9 cellular contexts compared by ENCODE assay signal in genomic region chr1:22416555-22417454, GRCh38. TPM values are rescaled to one million over a fixed set of nuclear protein-coding genes. Genes with fewer than 3 reads are reported as not detected.
DNase-seq lines count a peak whose midpoint lies in the region; ATAC-seq and TF ChIP-seq lines count a peak whose summit lies in the region.
"Had no signal": no experiment of that assay in that cellular context is flagged by ENCODE, and none has a peak within 500 bp of the region (broad histone marks: within the 10 kb centered on the region; RNA-seq: fewer than 3 reads in every experiment).

No MANE protein-coding gene starts in this region.

- H3K4me1 ChIP-seq in DND-41 (ENCODE audit: insufficient read depth, low read length) (peaks cover 3% of the 10 kb centered on the region; the same call in 1 of the 2 replicates), foreskin keratinocyte (no peaks in the 10 kb centered on the region), thoracic aorta (ENCODE audit: control insufficient read depth in 1 of 2, low read depth in 2 of 2) (no peaks in the 10 kb centered on the region)

- DNase-seq in DND-41 (peak; percentile 75), MG63 (peak; percentile 56), RWPE1 (ENCODE audit: low spot score) (peak; percentile 84), foreskin keratinocyte (peak in 1 of 2 donors; percentile 47), osteocyte (ENCODE audit: extremely low spot score, unreplicated experiment) (peak; percentile 92), thoracic aorta (ENCODE audit: low spot score) (no peak)
- DNase-seq in activated T-helper 1 cell treated with anti-CD3 and anti-CD28 coated beads, Interleukin-2, amount 50 U/mL, for 16 hours (ENCODE audit: low read depth in 1 of 2, low spot score in 1 of 2), result peak; percentile 31 to 47

- peaks cover 10% of the 10 kb centered on the region for H3K27me3 Mint-ChIP-seq in osteocyte (ENCODE audit: unreplicated experiment)

- H3K9ac ChIP-seq in DND-41 (ENCODE audit: low read depth, low read length), result no peak overlapping the region

- peak overlapping the region; percentile 42 for H3K4me3 Mint-ChIP-seq in osteocyte (ENCODE audit: unreplicated experiment)
- H3K4me3 Mint-ChIP-seq: dendritic cell treated with granulocyte-macrophage colony-stimulating factor and Interleukin-4, amounts not matched to agents 40 ng/mL and 50 ng/mL, for 4 days had no signal

- TF ChIP-seq CTCF in DND-41 (IDR thresholded peaks at IDR 0.05; ENCODE audit: borderline replicate concordance, extremely low read depth, low read length, poor library complexity, severe bottlenecking), result peak; percentile 98
- peak; percentile 91 for TF ChIP-seq CTCF in RWPE1 (conservative IDR thresholded peaks at IDR 0.05; ENCODE audit: low read depth)
- TF ChIP-seq CTCF in foreskin keratinocyte (conservative IDR thresholded peaks at IDR 0.05), result peak; percentile 96
- TF ChIP-seq CTCF in osteocyte (IDR thresholded peaks at IDR 0.05), result peak; percentile 97
- TF ChIP-seq CTCF in thoracic aorta (IDR thresholded peaks at IDR 0.05), result peak; percentile 49

- peaks cover 24% of the 10 kb centered on the region for H3K27me3 ChIP-seq in DND-41 (ENCODE audit: insufficient read depth, low read length, poor library complexity)
- H3K27me3 ChIP-seq in MG63, result no peaks in the 10 kb centered on the region; the same call in 1 of the 2 replicates
- peaks cover 4% of the 10 kb centered on the region for H3K27me3 ChIP-seq in foreskin keratinocyte
- H3K27me3 ChIP-seq in thoracic aorta (replicated peaks; ENCODE audit: insufficient read depth), result no peaks in the 10 kb centered on the region

- no peaks in the 10 kb centered on the region for H3K9me3 Mint-ChIP-seq in osteocyte (ENCODE audit: unreplicated experiment)
- H3K9me3 Mint-ChIP-seq: dendritic cell treated with granulocyte-macrophage colony-stimulating factor and Interleukin-4, amounts not matched to agents 40 ng/mL and 50 ng/mL, for 4 days had no signal

- H3K36me3 ChIP-seq in DND-41 (ENCODE audit: insufficient read depth, low read length) (no peaks in the 10 kb centered on the region), MG63 (no peaks in the 10 kb centered on the region), thoracic aorta (no peaks in the 10 kb centered on the region)

- CTCF ChIA-PET in RWPE1 (lab: Yijun Ruan, JAX), result interaction anchor here (0.6 to 2.6 kb wide), 21 partner anchors 14 to 845 kb away, joined by 3 to 17 read pairs (median 4); no protein-coding TSS in a partner anchor

- peaks cover 7% of the 10 kb centered on the region for H4K20me1 ChIP-seq in DND-41 (ENCODE audit: insufficient read depth, low read length)

- H3K4me3 ChIP-seq in DND-41 (ENCODE audit: low read depth in 1 of 2, low read length in 2 of 2), result no peak overlapping the region
- H3K4me3 ChIP-seq in MG63, result no peak overlapping the region
- no peak overlapping the region for H3K4me3 ChIP-seq in thoracic aorta

- ATAC-seq in DND-41 (ENCODE audit: insufficient read depth, low read depth), result peak; percentile 81
- peak; percentile 36 for ATAC-seq in foreskin keratinocyte
- no peak for ATAC-seq in thoracic aorta (ENCODE audit: insufficient number of reproducible peaks, low FRiP score, low read depth)
- no peak for ATAC-seq in HG03565 (IDR thresholded peaks at IDR 0.05; ENCODE audit: unreplicated experiment)

- H2AFZ ChIP-seq in DND-41 (ENCODE audit: low read depth, low read length), result no peak overlapping the region

- POLR2A ChIA-PET in RWPE1 (lab: Yijun Ruan, JAX; ENCODE audit: low non-redundant PET), result no interaction called here

- H3K4me1 Mint-ChIP-seq in osteocyte (ENCODE audit: unreplicated experiment), result peaks cover 38% of the 10 kb centered on the region

- H3K9me3 ChIP-seq in DND-41 (ENCODE audit: insufficient read depth, low read length, severe bottlenecking) (no peaks in the 10 kb centered on the region), MG63 (no peaks in the 10 kb centered on the region), thoracic aorta (no peaks in the 10 kb centered on the region)

- H3K27ac Mint-ChIP-seq in osteocyte (ENCODE audit: unreplicated experiment), result no peak overlapping the region
- H3K27ac Mint-ChIP-seq: dendritic cell treated with granulocyte-macrophage colony-stimulating factor and Interleukin-4, amounts not matched to agents 40 ng/mL and 50 ng/mL, for 4 days had no signal

- H3K79me2 ChIP-seq in DND-41 (ENCODE audit: insufficient read depth, low read length), result no peaks in the 10 kb centered on the region

- H3K4me2 ChIP-seq in DND-41 (ENCODE audit: insufficient read depth, low read length), result peak overlapping the region; percentile 6; the same call in 1 of the 2 replicates

- no peaks in the 10 kb centered on the region for H3K36me3 Mint-ChIP-seq in osteocyte (ENCODE audit: unreplicated experiment)

- no peak overlapping the region for H3K27ac ChIP-seq in DND-41 (ENCODE audit: low read length)
- no peak overlapping the region for H3K27ac ChIP-seq in RWPE1
- H3K27ac ChIP-seq in foreskin keratinocyte, result no peak overlapping the region
- H3K27ac ChIP-seq in thoracic aorta, result no peak overlapping the region

RNA-seq across cellular contexts. Expression of gene ZBTB40, which starts 34.8 kb away (rescaled TPM):
- 10.0 and 11.2 TPM in 2 replicates for total RNA-seq in MG63 (2014; rRNA removed; shearing (Covaris generic); ENCODE audit: low replicate concordance)
- total RNA-seq in foreskin keratinocyte, result 10.1 TPM in 2 replicates
- polyA plus RNA-seq in foreskin keratinocyte, result 2.2 and 2.5 TPM in 2 replicates
- total RNA-seq in osteocyte, result 22.5 and 23.6 TPM in 2 replicates
- 10 to 100 TPM; 30.4 to 36.4 TPM for total RNA-seq in thoracic aorta

Comparison
In these comparisons a context has a peak if more than half of its experiments do, and no peak if none do; other contexts are left out.
1. ATAC-seq: peak in DND-41 (single experiment) and foreskin keratinocyte (single experiment); none in thoracic aorta (single experiment) and HG03565 (single experiment).
2. Peak in every context shown above with its lines, with median percentiles within 50 percentile points of each other: CTCF ChIP-seq.